17 cellular contexts compared by ENCODE assay signal in genomic region chr1:25673962-25674928, GRCh38. TPM values are rescaled to one million over a fixed set of nuclear protein-coding genes. Genes with fewer than 3 reads are reported as not detected.
DNase-seq lines count a peak whose midpoint lies in the region; ATAC-seq and TF ChIP-seq lines count a peak whose summit lies in the region.
"Had no signal": no experiment of that assay in that cellular context is flagged by ENCODE, and none has a peak within 500 bp of the region (broad histone marks: within the 10 kb centered on the region; RNA-seq: fewer than 3 reads in every experiment).

No MANE protein-coding gene starts in this region.

- no peaks in the 10 kb centered on the region for H3K9me3 ChIP-seq in thymus (ENCODE audit: control insufficient read depth)
- H3K9me3 ChIP-seq: esophagus muscularis mucosa, left lung, stomach had no signal

- peaks cover 8% of the 10 kb centered on the region for H3K4me1 ChIP-seq in thymus (ENCODE audit: control insufficient read depth, insufficient read depth, low read length)

- no peak overlapping the region for H3K4me3 ChIP-seq in thymus (ENCODE audit: low read length)
- H3K4me3 ChIP-seq: esophagus muscularis mucosa, left lung, stomach had no signal

- H3K27me3 Mint-ChIP-seq in activated naive CD4-positive, alpha-beta T cell treated with anti-CD3 and anti-CD28 coated beads, Interleukin-2, amount 50 U/mL, for 24 hours = no peaks in the 10 kb centered on the region
- H3K27me3 Mint-ChIP-seq in effector memory CD8-positive, alpha-beta T cell = no peaks in the 10 kb centered on the region
- H3K27me3 Mint-ChIP-seq in progenitor cell of endocrine pancreas = peaks cover 12% of the 10 kb centered on the region

- peak overlapping the region; percentile 72 for H3K27ac Mint-ChIP-seq in activated naive CD4-positive, alpha-beta T cell treated with anti-CD3 and anti-CD28 coated beads, Interleukin-2, amount 50 U/mL, for 24 hours
- peak overlapping the region; percentile 21 to 57 for H3K27ac Mint-ChIP-seq in effector memory CD8-positive, alpha-beta T cell
- H3K27ac Mint-ChIP-seq in progenitor cell of endocrine pancreas = no peak overlapping the region

- peaks cover 17% of the 10 kb centered on the region for H3K36me3 Mint-ChIP-seq in activated naive CD4-positive, alpha-beta T cell treated with anti-CD3 and anti-CD28 coated beads, Interleukin-2, amount 50 U/mL, for 24 hours
- peaks cover 7% of the 10 kb centered on the region for H3K36me3 Mint-ChIP-seq in effector memory CD8-positive, alpha-beta T cell (ENCODE audit: insufficient read depth)
- no peaks in the 10 kb centered on the region for H3K36me3 Mint-ChIP-seq in progenitor cell of endocrine pancreas (ENCODE audit: insufficient read depth)

- no peak for TF ChIP-seq CTCF in progenitor cell of endocrine pancreas (IDR thresholded peaks at IDR 0.05; ENCODE audit: unreplicated experiment)

- H3K9me3 Mint-ChIP-seq in activated naive CD4-positive, alpha-beta T cell treated with anti-CD3 and anti-CD28 coated beads, Interleukin-2, amount 50 U/mL, for 24 hours = no peaks in the 10 kb centered on the region
- no peaks in the 10 kb centered on the region for H3K9me3 Mint-ChIP-seq in effector memory CD8-positive, alpha-beta T cell
- no peaks in the 10 kb centered on the region for H3K9me3 Mint-ChIP-seq in progenitor cell of endocrine pancreas (ENCODE audit: low read depth)

- H3K4me3 Mint-ChIP-seq in activated naive CD4-positive, alpha-beta T cell treated with anti-CD3 and anti-CD28 coated beads, Interleukin-2, amount 50 U/mL, for 24 hours = peak overlapping the region; percentile 69
- peak overlapping the region; percentile 5 to 13 for H3K4me3 Mint-ChIP-seq in effector memory CD8-positive, alpha-beta T cell
- no peak overlapping the region for H3K4me3 Mint-ChIP-seq in progenitor cell of endocrine pancreas (ENCODE audit: low read depth)

- no peaks in the 10 kb centered on the region for H3K27me3 ChIP-seq in thymus (ENCODE audit: control insufficient read depth, insufficient read depth)
- H3K27me3 ChIP-seq: esophagus muscularis mucosa, left lung, stomach had no signal

- H3K27ac ChIP-seq in thymus (ENCODE audit: low read depth) = peak overlapping the region; percentile 3
- H3K27ac ChIP-seq: esophagus muscularis mucosa, left lung, stomach had no signal

- DNase-seq in activated naive CD4-positive, alpha-beta T cell treated with Interleukin-2 at 50 U/mL for 16 hours = no peak
- DNase-seq in RKO (ENCODE audit: low spot score) = peak; percentile 29
- no peak for DNase-seq in effector memory CD8-positive, alpha-beta T cell
- DNase-seq in foreskin melanocyte = no peak
- no peak for DNase-seq in AG08395 (ENCODE audit: low spot score)
- no peak for DNase-seq in progenitor cell of endocrine pancreas (ENCODE audit: low spot score, unreplicated experiment)
- DNase-seq: activated CD4-positive, alpha-beta T cell treated with anti-CD3 and anti-CD28 coated beads for 1 hour; EL; left lung; NCI-H187 treated with DMSO at 0.1 percent for 48 hours; NCI-H345; SHP77 treated with DMSO at 0.1 percent for 48 hours; stomach; T-helper 9 cell had no signal

- 91% methylated on average over 9 of the region's 9 CpGs for WGBS in thymus

- H3K4me1 Mint-ChIP-seq in activated naive CD4-positive, alpha-beta T cell treated with anti-CD3 and anti-CD28 coated beads, Interleukin-2, amount 50 U/mL, for 24 hours = peaks cover 95% of the 10 kb centered on the region
- peaks cover 37 to 64% of the 10 kb centered on the region in 2 donors for H3K4me1 Mint-ChIP-seq in effector memory CD8-positive, alpha-beta T cell (ENCODE audit: low read depth in 2 of 2)
- H3K4me1 Mint-ChIP-seq in progenitor cell of endocrine pancreas (ENCODE audit: low read depth) = peaks cover 1% of the 10 kb centered on the region

- H3K36me3 ChIP-seq in thymus (ENCODE audit: control insufficient read depth, insufficient read depth) = no peaks in the 10 kb centered on the region
- H3K36me3 ChIP-seq: esophagus muscularis mucosa, left lung, stomach had no signal

- ATAC-seq in effector memory CD8-positive, alpha-beta T cell (replicated peaks) = no peak
- ATAC-seq: left lung had no signal

RNA-seq across cellular contexts. Expression of gene MAN1C1, which starts 57.7 kb away (rescaled TPM):
- polyA plus RNA-seq in thymus = 18.4 TPM
- 4.8 and 5.1 TPM in 2 replicates for total RNA-seq in progenitor cell of endocrine pancreas
